13 cellular contexts compared by ENCODE assay signal in the genomic region with DNA sequence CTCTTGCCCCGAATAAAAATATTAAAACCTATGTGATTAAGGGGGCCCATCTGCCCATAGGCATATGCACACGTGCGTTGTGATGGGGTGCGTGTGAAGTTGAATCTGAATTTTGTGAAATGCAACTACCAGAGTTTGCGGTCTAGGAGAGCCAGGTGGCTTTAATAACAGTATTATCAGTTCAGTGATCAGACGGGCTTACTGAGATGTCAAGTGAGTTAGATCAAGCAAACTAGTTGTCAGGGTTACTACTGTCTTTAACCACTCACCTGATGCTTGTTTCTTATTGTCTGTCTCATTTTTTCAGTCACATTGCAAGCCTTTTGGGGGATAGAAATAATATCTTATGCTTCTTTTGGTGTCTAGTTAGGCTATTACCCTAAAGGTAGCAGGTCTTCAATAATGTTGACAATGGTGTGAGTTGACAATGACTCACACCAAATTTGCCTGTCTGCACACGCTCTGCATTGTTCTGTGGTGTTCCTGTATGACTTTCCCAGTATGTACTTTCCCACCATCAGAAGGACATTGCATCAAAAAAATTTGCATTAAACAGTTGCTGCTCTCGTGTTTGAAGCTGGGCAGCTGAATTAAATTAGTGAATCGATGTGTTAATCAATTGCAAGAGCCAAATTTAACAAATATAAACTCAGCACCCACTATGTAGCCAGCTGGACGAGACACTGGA.
DNase-seq lines count a peak whose midpoint lies in the region; ATAC-seq and TF ChIP-seq lines count a peak whose summit lies in the region.
"Had no signal": no experiment of that assay in that cellular context is flagged by ENCODE, and none has a peak within 500 bp of the region (broad histone marks: within the 10 kb centered on the region; RNA-seq: fewer than 3 reads in every experiment).

No MANE protein-coding gene starts in this region.

- TF ChIP-seq CTCF in PC-3 (conservative IDR thresholded peaks at IDR 0.05; ENCODE audit: low read depth, low read length) (no peak), fibroblast of mammary gland (conservative IDR thresholded peaks at IDR 0.05; ENCODE audit: control insufficient read depth, insufficient read depth, low read depth, low read length) (no peak), H9 (conservative IDR thresholded peaks at IDR 0.05) (no peak)

- no peaks in the 10 kb centered on the region for H3K36me3 ChIP-seq in PC-3 (ENCODE audit: low read depth, low read length)
- H3K36me3 ChIP-seq in SJCRH30, result no peaks in the 10 kb centered on the region
- H3K36me3 ChIP-seq: pancreas had no signal

- H3K4me2 ChIP-seq in PC-3 (ENCODE audit: low read length), result peak overlapping the region; percentile 45
- no peak overlapping the region for H3K4me2 ChIP-seq in H9 (ENCODE audit: insufficient read depth, insufficient read length, low read length)

- H3K23ac ChIP-seq in H9 (ENCODE audit: insufficient read length, low read depth, low read length), result no peak overlapping the region

- H4K8ac ChIP-seq in H9 (replicated peaks; ENCODE audit: insufficient read length, low read depth, low read length), result no peak overlapping the region

- no peak overlapping the region for H2BK15ac ChIP-seq in H9 (ENCODE audit: low read depth, low read length)

- H2BK20ac ChIP-seq in H9 (ENCODE audit: low read depth, low read length, poor library complexity, severe bottlenecking), result no peak overlapping the region

- no peaks in the 10 kb centered on the region for H3K27me3 Mint-ChIP-seq in H9 (ENCODE audit: low read depth)

- no peak overlapping the region for H2BK5ac ChIP-seq in H9 (ENCODE audit: insufficient read length, low read length)

- H3K27ac Mint-ChIP-seq in H9, result no peak overlapping the region

- TF ChIP-seq POLR2A in erythroblast (IDR thresholded peaks at IDR 0.05; ENCODE audit: low read length), result no peak

- no peak overlapping the region for H3K4ac ChIP-seq in H9 (ENCODE audit: low read depth, low read length)

- no peaks in the 10 kb centered on the region for H3K36me3 Mint-ChIP-seq in H9 (ENCODE audit: insufficient read depth in 1 of 3, low read depth in 3 of 3)

- no TSS peak for BruUV-seq in PC-3 (replicated peaks; lab: Mats Ljungman, UMichigan)

- no peaks in the 10 kb centered on the region for H3K9me3 ChIP-seq in PC-3 (ENCODE audit: low read length)
- H3K9me3 ChIP-seq in SJCRH30 (replicated peaks), result no peaks in the 10 kb centered on the region
- no peaks in the 10 kb centered on the region for H3K9me3 ChIP-seq in H9 (ENCODE audit: control insufficient read depth, low read depth, low read length)
- H3K9me3 ChIP-seq: pancreas, SJSA1 had no signal

- H3K4me3 ChIP-seq in PC-3 (ENCODE audit: low read length) (no peak overlapping the region), fibroblast of mammary gland (ENCODE audit: control insufficient read depth, low read depth, low read length) (no peak overlapping the region), SJCRH30 (no peak overlapping the region)
- H3K4me3 ChIP-seq: pancreas, SJSA1 had no signal

- no peak overlapping the region for H3T11ph ChIP-seq in H9 (ENCODE audit: low read length)

- POLR2A ChIA-PET in PC-3 (lab: Charles Lee; ENCODE audit: unreplicated experiment), result interaction anchor here (0.6 kb wide), 1 partner anchor 87 kb away, joined by 4 read pairs; no protein-coding TSS in a partner anchor

- H3K14ac ChIP-seq in H9 (ENCODE audit: insufficient read depth, low read length), result no peak overlapping the region

- DNase-seq in A172 (ENCODE audit: low spot score), result peak; percentile 58
- peak; percentile 92 for DNase-seq in PC-3
- peak; percentile 66 for DNase-seq in fibroblast of mammary gland (ENCODE audit: low read depth)
- DNase-seq in erythroblast (lab: John Stamatoyannopoulos, UW), result no peak
- DNase-seq in NCI-H128 (lab: John Stamatoyannopoulos, UW; ENCODE audit: unreplicated experiment), result no peak
- DNase-seq in SJCRH30, result no peak
- DNase-seq in H9, result no peak
- DNase-seq: activated effector memory CD4-positive, alpha-beta T cell treated with Interleukin-2 at 50 U/mL for 16 hours; cerebellar nuclear complex; GOT3; pancreas had no signal

- peaks cover 5 to 10% of the 10 kb centered on the region in 2 experiments for H3K4me1 Mint-ChIP-seq in H9

- H2AFZ ChIP-seq in PC-3 (ENCODE audit: low read length) (no peak overlapping the region; the same call in 1 of the 2 replicates), H9 (ENCODE audit: low read length) (no peak overlapping the region)

- H4K5ac ChIP-seq in H9 (ENCODE audit: insufficient read length, low read depth, low read length), result no peak overlapping the region

- no peak overlapping the region for H2BK12ac ChIP-seq in H9 (ENCODE audit: insufficient read length, low read depth, low read length)

- H2AK5ac ChIP-seq in H9 (ENCODE audit: insufficient read length, low read length), result no peak overlapping the region

- H2BK120ac ChIP-seq in H9 (ENCODE audit: low read depth, low read length, poor library complexity, severe bottlenecking), result no peak overlapping the region

- H3K9ac ChIP-seq in PC-3 (ENCODE audit: low read length) (peak overlapping the region; percentile 60), H9 (ENCODE audit: extremely low read depth, insufficient read length, low read length) (no peak overlapping the region)

- H3K18ac ChIP-seq in H9 (ENCODE audit: insufficient read length, low read depth, low read length), result no peak overlapping the region

- H3K27me3 ChIP-seq in PC-3 (ENCODE audit: low read length), result no peaks in the 10 kb centered on the region
- H3K27me3 ChIP-seq in SJCRH30, result no peaks in the 10 kb centered on the region
- no peaks in the 10 kb centered on the region for H3K27me3 ChIP-seq in H9 (ENCODE audit: insufficient read depth, low read length)
- H3K27me3 ChIP-seq: pancreas, SJSA1 had no signal

- H4K91ac ChIP-seq in H9 (ENCODE audit: insufficient read length, low read depth, low read length), result no peak overlapping the region

- no CpG with 5 or more reads among the region's 10 CpGs for WGBS in H9 (ENCODE audit: extremely low coverage, insufficient read length, low lambda C conversion rate)

- no peak overlapping the region for H3K4me3 Mint-ChIP-seq in H9

- H3K9me2 ChIP-seq in PC-3 (replicated peaks; ENCODE audit: low read length), result no peaks in the 10 kb centered on the region

- ATAC-seq in GM18858 (IDR thresholded peaks at IDR 0.05; ENCODE audit: unreplicated experiment) (peak; percentile 44), PC-3 (peak; percentile 100)

- no peaks in the 10 kb centered on the region for H3F3A ChIP-seq in PC-3 (ENCODE audit: low read length, unreplicated experiment)

- no peaks in the 10 kb centered on the region for H3K79me1 ChIP-seq in H9 (ENCODE audit: insufficient read depth, low read depth, low read length, poor library complexity, severe bottlenecking)

- CTCF ChIA-PET in PC-3 (lab: Charles Lee), result no interaction called here

- H3K79me2 ChIP-seq in PC-3 (ENCODE audit: low read length) (peaks cover 6% of the 10 kb centered on the region; the same call in 1 of the 2 replicates), H9 (ENCODE audit: insufficient read depth, low read length) (no peaks in the 10 kb centered on the region)

- H3K23me2 ChIP-seq in H9 (ENCODE audit: insufficient read length, low read depth, low read length, poor library complexity, severe bottlenecking), result no peaks in the 10 kb centered on the region

- no peaks in the 10 kb centered on the region for H4K20me1 ChIP-seq in PC-3 (ENCODE audit: low read length)
- H4K20me1 ChIP-seq in H9 (ENCODE audit: control insufficient read depth, insufficient read depth, insufficient read length), result no peaks in the 10 kb centered on the region

- H3K56ac ChIP-seq in H9 (ENCODE audit: insufficient read length, low read depth, low read length), result no peak overlapping the region

- intact Hi-C loops in PC-3 (cut with micrococcal nuclease), result no loop called here

- peak overlapping the region; percentile 77 for H3K27ac ChIP-seq in PC-3 (ENCODE audit: low read length)
- no peak overlapping the region for H3K27ac ChIP-seq in SJCRH30
- H3K27ac ChIP-seq in H9 (ENCODE audit: insufficient read length, low read depth, low read length), result no peak overlapping the region
- H3K27ac ChIP-seq: pancreas, SJSA1 had no signal

- H3K4me1 ChIP-seq in PC-3 (ENCODE audit: insufficient read depth, low read length) (peaks cover 23% of the 10 kb centered on the region), SJCRH30 (no peaks in the 10 kb centered on the region; the same call in none of the 2 replicates), H9 (ENCODE audit: insufficient read depth, low read length) (peaks cover 2% of the 10 kb centered on the region; the same call in 1 of the 2 replicates)

- no peaks in the 10 kb centered on the region; a peak in 1 of 5 replicates for H3K9me3 Mint-ChIP-seq in H9

Comparison
In these comparisons a context has a peak if more than half of its experiments do, and no peak if none do; other contexts are left out.
1. DNase-seq: peak in A172 (single experiment), PC-3 (single experiment) and fibroblast of mammary gland (single experiment); none in erythroblast (0 of 2), NCI-H128 (single experiment), SJCRH30 (0 of 2) and H9 (single experiment).